Comparison of ENCODE assay signal across 16 cellular contexts in genomic region chr15:66405007-66405406, GRCh38. TPM values are rescaled to one million over a fixed set of nuclear protein-coding genes. Genes with fewer than 3 reads are reported as not detected.
DNase-seq lines count a peak whose midpoint lies in the region; ATAC-seq and FAIRE-seq lines count a peak whose summit lies in the region.
"Had no signal": no experiment of that assay in that cellular context is flagged by ENCODE, and none has a peak within 500 bp of the region (broad histone marks: within the 10 kb centered on the region; RNA-seq: fewer than 3 reads in every experiment).

No MANE protein-coding gene starts in this region.

- H3K9me3 ChIP-seq in iPS-20b (ENCODE audit: insufficient read depth, low read depth, low read length), result no peaks in the 10 kb centered on the region
- H3K9me3 ChIP-seq: A549, gastroesophageal sphincter, transverse colon had no signal

- no peak for DNase-seq in activated naive CD4-positive, alpha-beta T cell treated with anti-CD3 and anti-CD28 coated beads, Interleukin-2, amount 10 ng/mL, durations not matched to agents 7 days and 5 days
- no peak for DNase-seq in activated naive CD4-positive, alpha-beta T cell (lab: John Stamatoyannopoulos, UW)
- no peak for DNase-seq in activated naive CD8-positive, alpha-beta T cell treated with anti-CD3 and anti-CD28 coated beads for 36 hours
- DNase-seq in medulla oblongata (ENCODE audit: extremely low spot score), result no peak
- no peak for DNase-seq in urothelium cell line (ENCODE audit: low spot score)
- DNase-seq in NOMO-1 treated with DMSO at 0.1 percent for 48 hours (lab: John Stamatoyannopoulos, UW; ENCODE audit: unreplicated experiment), result no peak
- DNase-seq: amniotic stem cell, dorsolateral prefrontal cortex, NCI-H748 treated with DMSO at 0.1 percent for 48 hours, nucleus accumbens, transverse colon had no signal

- H3K9ac ChIP-seq in iPS-20b (ENCODE audit: low read depth, low read length), result peak overlapping the region; percentile 46; the same call in 1 of the 2 replicates
- H3K9ac ChIP-seq: KMS-11 had no signal

- H3K36me3 ChIP-seq in iPS-20b (ENCODE audit: insufficient read depth, low read depth, low read length), result no peaks in the 10 kb centered on the region
- H3K36me3 ChIP-seq: gastroesophageal sphincter, transverse colon had no signal

- no peaks in the 10 kb centered on the region for H3K9me3 Mint-ChIP-seq in activated naive CD4-positive, alpha-beta T cell treated with anti-CD3 and anti-CD28 coated beads, Interleukin-2, amount 10 ng/mL, durations not matched to agents 7 days and 5 days
- H3K9me3 Mint-ChIP-seq in activated naive CD8-positive, alpha-beta T cell treated with anti-CD3 and anti-CD28 coated beads for 36 hours, result peaks cover 2% of the 10 kb centered on the region
- H3K9me3 Mint-ChIP-seq in stimulated activated memory B cell treated with anti-CD40 and anti-IgM and Interleukin-4, amounts not matched to agents 10 μg/mL and 1 μg/mL and 100 μg/mL, for 72 hours, result no peaks in the 10 kb centered on the region

- FAIRE-seq in urothelium cell line (lab: Jason Lieb, UNC), result no peak
- FAIRE-seq: A549 had no signal

- CTCF ChIA-PET in activated naive CD4-positive, alpha-beta T cell treated with anti-CD3 and anti-CD28 coated beads, Interleukin-2, amount 10 ng/mL, durations not matched to agents 7 days and 5 days (lab: Charles Lee), result interaction anchor here (0.7 to 2.2 kb wide), 5 partner anchors 10 to 28 kb away, joined by 3 to 8 read pairs (median 4); partner anchors contain the start of gene MAP2K1

- H3K36me3 Mint-ChIP-seq in activated naive CD4-positive, alpha-beta T cell treated with anti-CD3 and anti-CD28 coated beads, Interleukin-2, amount 10 ng/mL, durations not matched to agents 7 days and 5 days, result peaks cover 42% of the 10 kb centered on the region
- peaks cover 38% of the 10 kb centered on the region for H3K36me3 Mint-ChIP-seq in activated naive CD8-positive, alpha-beta T cell treated with anti-CD3 and anti-CD28 coated beads for 36 hours
- peaks cover 23% of the 10 kb centered on the region for H3K36me3 Mint-ChIP-seq in stimulated activated memory B cell treated with anti-CD40 and anti-IgM and Interleukin-4, amounts not matched to agents 10 μg/mL and 1 μg/mL and 100 μg/mL, for 72 hours

- peak overlapping the region; percentile 18; the same call in 1 of the 2 replicates for H3K4me3 ChIP-seq in iPS-20b (ENCODE audit: low read length)
- H3K4me3 ChIP-seq: A549, dorsolateral prefrontal cortex, gastroesophageal sphincter, transverse colon had no signal

- H3K27ac Mint-ChIP-seq in activated naive CD4-positive, alpha-beta T cell treated with anti-CD3 and anti-CD28 coated beads, Interleukin-2, amount 10 ng/mL, durations not matched to agents 7 days and 5 days, result no peak overlapping the region
- no peak overlapping the region for H3K27ac Mint-ChIP-seq in activated naive CD8-positive, alpha-beta T cell treated with anti-CD3 and anti-CD28 coated beads for 36 hours
- no peak overlapping the region for H3K27ac Mint-ChIP-seq in stimulated activated memory B cell treated with anti-CD40 and anti-IgM and Interleukin-4, amounts not matched to agents 10 μg/mL and 1 μg/mL and 100 μg/mL, for 72 hours

- peaks cover 51% of the 10 kb centered on the region for H3K4me1 ChIP-seq in iPS-20b (ENCODE audit: insufficient read depth, low read length)

- peak overlapping the region; percentile 21 for H3K4me3 Mint-ChIP-seq in activated naive CD4-positive, alpha-beta T cell treated with anti-CD3 and anti-CD28 coated beads, Interleukin-2, amount 10 ng/mL, durations not matched to agents 7 days and 5 days
- H3K4me3 Mint-ChIP-seq in activated naive CD8-positive, alpha-beta T cell treated with anti-CD3 and anti-CD28 coated beads for 36 hours, result peak overlapping the region; percentile 40
- peak overlapping the region; percentile 69 for H3K4me3 Mint-ChIP-seq in stimulated activated memory B cell treated with anti-CD40 and anti-IgM and Interleukin-4, amounts not matched to agents 10 μg/mL and 1 μg/mL and 100 μg/mL, for 72 hours

- ATAC-seq in stimulated activated memory B cell treated with anti-CD40 and anti-IgM and Interleukin-4, amounts not matched to agents 10 μg/mL and 1 μg/mL and 100 μg/mL, for 72 hours, result no peak
- ATAC-seq: A549, gastroesophageal sphincter had no signal

- H3K27me3 Mint-ChIP-seq in activated naive CD4-positive, alpha-beta T cell treated with anti-CD3 and anti-CD28 coated beads, Interleukin-2, amount 10 ng/mL, durations not matched to agents 7 days and 5 days, result no peaks in the 10 kb centered on the region
- no peaks in the 10 kb centered on the region for H3K27me3 Mint-ChIP-seq in activated naive CD8-positive, alpha-beta T cell treated with anti-CD3 and anti-CD28 coated beads for 36 hours
- no peaks in the 10 kb centered on the region for H3K27me3 Mint-ChIP-seq in stimulated activated memory B cell treated with anti-CD40 and anti-IgM and Interleukin-4, amounts not matched to agents 10 μg/mL and 1 μg/mL and 100 μg/mL, for 72 hours

- no peaks in the 10 kb centered on the region for H3K27me3 ChIP-seq in iPS-20b (ENCODE audit: insufficient read depth, low read length)
- H3K27me3 ChIP-seq: dorsolateral prefrontal cortex, gastroesophageal sphincter, transverse colon had no signal

- peak overlapping the region; percentile 44 for H3K27ac ChIP-seq in iPS-20b (ENCODE audit: low read length)
- H3K27ac ChIP-seq: A549, KMS-11, transverse colon had no signal

- peaks cover 97% of the 10 kb centered on the region for H3K4me1 Mint-ChIP-seq in activated naive CD4-positive, alpha-beta T cell treated with anti-CD3 and anti-CD28 coated beads, Interleukin-2, amount 10 ng/mL, durations not matched to agents 7 days and 5 days
- peaks cover 84% of the 10 kb centered on the region for H3K4me1 Mint-ChIP-seq in activated naive CD8-positive, alpha-beta T cell treated with anti-CD3 and anti-CD28 coated beads for 36 hours
- peaks cover 90% of the 10 kb centered on the region for H3K4me1 Mint-ChIP-seq in stimulated activated memory B cell treated with anti-CD40 and anti-IgM and Interleukin-4, amounts not matched to agents 10 μg/mL and 1 μg/mL and 100 μg/mL, for 72 hours

RNA-seq across cellular contexts. Expression of gene MAP2K1, which starts 18.3 kb away (rescaled TPM):
- total RNA-seq in activated naive CD8-positive, alpha-beta T cell treated with anti-CD3 and anti-CD28 coated beads for 36 hours, result 100 to 1,000 TPM; 103 to 108 TPM

RNA-seq across cellular contexts. Expression of gene TIPIN, which starts 48.5 kb away (rescaled TPM):
- 10 to 100 TPM; 78.4 to 78.7 TPM for total RNA-seq in activated naive CD8-positive, alpha-beta T cell treated with anti-CD3 and anti-CD28 coated beads for 36 hours
